Comparison of ENCODE assay signal across 1 cellular context in genomic region chr20:50916257-50916656, GRCh38.
TF ChIP-seq lines count a peak whose summit lies in the region.

No MANE protein-coding gene starts in this region.

TF ChIP-seq in GM12878, 131 proteins besides CTCF, POLR2A, EP300 and RAD21:
- TF ChIP-seq SUZ12 (IDR thresholded peaks at IDR 0.05; ENCODE audit: unreplicated experiment) (no peak), SMC3 (IDR thresholded peaks at IDR 0.05; ENCODE audit: borderline replicate concordance, low read length) (no peak), ZNF687 (IDR thresholded peaks at IDR 0.05) (no peak), BCLAF1 (IDR thresholded peaks at IDR 0.05) (no peak), BACH1 (IDR thresholded peaks at IDR 0.05; ENCODE audit: borderline replicate concordance) (no peak), RUNX3 (IDR thresholded peaks at IDR 0.05; ENCODE audit: low read length) (no peak), PAX5 (IDR thresholded peaks at IDR 0.05; ENCODE audit: borderline replicate concordance, low read depth, low read length) (no peak), TARDBP (IDR thresholded peaks at IDR 0.05; ENCODE audit: borderline replicate concordance) (no peak), ESRRA (IDR thresholded peaks at IDR 0.05; ENCODE audit: low read length) (no peak), TBL1XR1 (IDR thresholded peaks at IDR 0.05; ENCODE audit: low read depth, low read length) (no peak), CBX5 (IDR thresholded peaks at IDR 0.05; ENCODE audit: low read depth) (no peak), CHD4 (IDR thresholded peaks at IDR 0.05) (no peak), POLR2AphosphoS5 (IDR thresholded peaks at IDR 0.05; ENCODE audit: low read length) (no peak)
